Comparison of ENCODE assay signal across 25 cellular contexts in the genomic region with DNA sequence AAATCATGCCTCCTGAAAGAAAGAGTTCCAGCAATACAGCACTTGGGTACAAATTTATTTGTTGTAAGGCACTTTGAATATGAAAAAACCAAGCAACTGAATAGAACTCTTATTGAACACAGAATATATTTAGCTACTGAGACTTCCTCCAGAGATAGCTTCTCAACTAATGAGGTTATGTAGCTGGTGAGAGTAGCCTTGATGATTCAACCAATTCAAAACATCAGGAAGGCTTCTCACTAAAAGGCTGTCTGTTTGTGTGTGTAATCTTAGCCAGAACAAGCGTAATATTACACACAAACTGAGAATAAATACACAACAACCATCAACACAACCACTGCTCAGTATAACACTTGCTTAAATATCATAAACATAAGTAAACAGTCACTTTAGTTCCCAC.
"Had no signal": no experiment of that assay in that cellular context is flagged by ENCODE, and none has a peak within 500 bp of the region (broad histone marks: within the 10 kb centered on the region; RNA-seq: fewer than 3 reads in every experiment).

No MANE protein-coding gene starts in this region.

- FAIRE-seq: keratinocyte had no signal

- H3K27ac ChIP-seq: esophagus muscularis mucosa, lower lobe of right lung, ovary, prostate gland, WERI-Rb-1 had no signal

- H3K27ac Mint-ChIP-seq: activated CD4-positive, alpha-beta T cell treated with anti-CD3 and anti-CD28 coated beads, Interleukin-2, amount 10 ng/mL, durations not matched to agents 7 days and 5 days; activated CD8-positive, alpha-beta memory T cell treated with anti-CD3 and anti-CD28 coated beads, Interleukin-2, amount 10 ng/mL, durations not matched to agents 7 days and 5 days; activated CD8-positive, alpha-beta T cell treated with anti-CD3 and anti-CD28 coated beads for 36 hours; activated naive CD8-positive, alpha-beta T cell treated with anti-CD3 and anti-CD28 coated beads, Interleukin-2, amount 50 U/mL, for 24 hours; dendritic cell treated with granulocyte-macrophage colony-stimulating factor and Interleukin-4, amounts not matched to agents 40 ng/mL and 50 ng/mL, for 4 days; effector memory CD8-positive, alpha-beta T cell; natural killer cell treated with Interleukin-12 subunit alpha and Interleukin-12 subunit beta and Interleukin-15 and Interleukin-18, amount 100 ng/mL, for 72 hours; stimulated activated naive CD8-positive, alpha-beta T cell treated with anti-CD3 and anti-CD28 coated beads, Interleukin-15, Interleukin-2, amounts not matched to agents 100 ng/mL and 50 ng/mL, for 24 hours; T-cell; T-helper 2 cell treated with Interferon-gamma antibody and Interleukin-4, amounts not matched to agents 5 μg/mL and 100 μg/mL, for 36 hours had no signal

- H3K4me3 ChIP-seq: esophagus muscularis mucosa, heart right ventricle, lower lobe of right lung, ovary, prostate gland, skin epidermis, thyroid gland had no signal

- H3K27me3 Mint-ChIP-seq: activated CD4-positive, alpha-beta T cell treated with anti-CD3 and anti-CD28 coated beads, Interleukin-2, amount 10 ng/mL, durations not matched to agents 7 days and 5 days; activated CD8-positive, alpha-beta memory T cell treated with anti-CD3 and anti-CD28 coated beads, Interleukin-2, amount 10 ng/mL, durations not matched to agents 7 days and 5 days; activated CD8-positive, alpha-beta T cell treated with anti-CD3 and anti-CD28 coated beads for 36 hours; activated naive CD8-positive, alpha-beta T cell treated with anti-CD3 and anti-CD28 coated beads, Interleukin-2, amount 50 U/mL, for 24 hours; dendritic cell treated with granulocyte-macrophage colony-stimulating factor and Interleukin-4, amounts not matched to agents 40 ng/mL and 50 ng/mL, for 4 days; effector memory CD8-positive, alpha-beta T cell; natural killer cell treated with Interleukin-12 subunit alpha and Interleukin-12 subunit beta and Interleukin-15 and Interleukin-18, amount 100 ng/mL, for 72 hours; stimulated activated naive CD8-positive, alpha-beta T cell treated with anti-CD3 and anti-CD28 coated beads, Interleukin-15, Interleukin-2, amounts not matched to agents 100 ng/mL and 50 ng/mL, for 24 hours; T-cell had no signal

- H3K4me1 ChIP-seq: esophagus muscularis mucosa had no signal

- DNase-seq: activated CD4-positive, alpha-beta T cell treated with anti-CD3 and anti-CD28 coated beads, Interleukin-2, amount 10 ng/mL, durations not matched to agents 7 days and 5 days; activated CD4-positive, CD25-positive, alpha-beta regulatory T cell treated with anti-CD3 and anti-CD28 coated beads, Interleukin-2, amount 50 U/mL, for 72 hours; activated CD8-positive, alpha-beta memory T cell treated with anti-CD3 and anti-CD28 coated beads, Interleukin-2, amount 10 ng/mL, durations not matched to agents 7 days and 5 days; activated effector memory CD4-positive, alpha-beta T cell treated with anti-CD3 and anti-CD28 coated beads, Interleukin-2, amount 50 U/mL, for 16 hours; activated naive CD4-positive, alpha-beta T cell treated with anti-CD3 and anti-CD28 coated beads, Interleukin-2, amount 50 U/mL, for 16 hours; activated naive CD8-positive, alpha-beta T cell treated with anti-CD3 and anti-CD28 coated beads, Interleukin-2, amount 50 U/mL, for 24 hours; activated T-cell treated with anti-CD3 and anti-CD28 coated beads for 4 hours; effector memory CD8-positive, alpha-beta T cell; left colon; lower lobe of right lung; ovary; substantia nigra had no signal

- H3K9me3 ChIP-seq: esophagus muscularis mucosa, heart right ventricle, lower lobe of right lung, ovary, prostate gland, thyroid gland had no signal

- H3K4me1 Mint-ChIP-seq: activated CD4-positive, alpha-beta T cell treated with anti-CD3 and anti-CD28 coated beads, Interleukin-2, amount 10 ng/mL, durations not matched to agents 7 days and 5 days; activated CD8-positive, alpha-beta memory T cell treated with anti-CD3 and anti-CD28 coated beads, Interleukin-2, amount 10 ng/mL, durations not matched to agents 7 days and 5 days; activated naive CD8-positive, alpha-beta T cell treated with anti-CD3 and anti-CD28 coated beads, Interleukin-2, amount 50 U/mL, for 24 hours; T-cell had no signal

- H3K27me3 ChIP-seq: esophagus muscularis mucosa, heart right ventricle, ovary, thyroid gland had no signal

- H3K9me3 Mint-ChIP-seq: activated CD4-positive, alpha-beta T cell treated with anti-CD3 and anti-CD28 coated beads, Interleukin-2, amount 10 ng/mL, durations not matched to agents 7 days and 5 days; activated CD8-positive, alpha-beta T cell treated with anti-CD3 and anti-CD28 coated beads for 36 hours; activated naive CD8-positive, alpha-beta T cell treated with anti-CD3 and anti-CD28 coated beads, Interleukin-2, amount 50 U/mL, for 24 hours; dendritic cell treated with granulocyte-macrophage colony-stimulating factor and Interleukin-4, amounts not matched to agents 40 ng/mL and 50 ng/mL, for 4 days; effector memory CD8-positive, alpha-beta T cell; natural killer cell treated with Interleukin-12 subunit alpha and Interleukin-12 subunit beta and Interleukin-15 and Interleukin-18, amount 100 ng/mL, for 72 hours; stimulated activated naive CD8-positive, alpha-beta T cell treated with anti-CD3 and anti-CD28 coated beads, Interleukin-15, Interleukin-2, amounts not matched to agents 100 ng/mL and 50 ng/mL, for 24 hours; T-cell; T-helper 2 cell treated with Interferon-gamma antibody and Interleukin-4, amounts not matched to agents 5 μg/mL and 100 μg/mL, for 36 hours had no signal

- H3K36me3 ChIP-seq: ovary had no signal

- ATAC-seq: activated naive CD8-positive, alpha-beta T cell treated with anti-CD3 and anti-CD28 coated beads, Interleukin-2, amount 50 U/mL, for 24 hours; left colon; lower lobe of right lung; natural killer cell treated with Interleukin-12 subunit alpha and Interleukin-12 subunit beta and Interleukin-15 and Interleukin-18, amount 100 ng/mL, for 72 hours; T-cell had no signal

- H3K4me3 Mint-ChIP-seq: activated CD4-positive, alpha-beta T cell treated with anti-CD3 and anti-CD28 coated beads, Interleukin-2, amount 10 ng/mL, durations not matched to agents 7 days and 5 days; activated CD8-positive, alpha-beta memory T cell treated with anti-CD3 and anti-CD28 coated beads, Interleukin-2, amount 10 ng/mL, durations not matched to agents 7 days and 5 days; activated CD8-positive, alpha-beta T cell treated with anti-CD3 and anti-CD28 coated beads for 36 hours; activated naive CD8-positive, alpha-beta T cell treated with anti-CD3 and anti-CD28 coated beads, Interleukin-2, amount 50 U/mL, for 24 hours; dendritic cell treated with granulocyte-macrophage colony-stimulating factor and Interleukin-4, amounts not matched to agents 40 ng/mL and 50 ng/mL, for 4 days; effector memory CD8-positive, alpha-beta T cell; natural killer cell treated with Interleukin-12 subunit alpha and Interleukin-12 subunit beta and Interleukin-15 and Interleukin-18, amount 100 ng/mL, for 72 hours; stimulated activated naive CD8-positive, alpha-beta T cell treated with anti-CD3 and anti-CD28 coated beads, Interleukin-15, Interleukin-2, amounts not matched to agents 100 ng/mL and 50 ng/mL, for 24 hours; T-cell; T-helper 2 cell treated with Interferon-gamma antibody and Interleukin-4, amounts not matched to agents 5 μg/mL and 100 μg/mL, for 36 hours had no signal
